8 cellular contexts compared by ENCODE assay signal in genomic region chrX:118495061-118495921, GRCh38. TPM values are rescaled to one million over a fixed set of nuclear protein-coding genes. Genes with fewer than 3 reads are reported as not detected.
DNase-seq lines count a peak whose midpoint lies in the region; ATAC-seq and TF ChIP-seq lines count a peak whose summit lies in the region.

Gene DOCK11 (plus strand): TSS chrX:118495815. CDS start chrX:118495972, 157 bp downstream.

- in situ Hi-C loops in KBM-7 (cut with MboI; ENCODE audit: low pct_unique_long_range_greater_than_20kb, low sequenced_read_pairs) = no loop called here

- H3K27me3 ChIP-seq in SJSA1 (replicated peaks) (no peaks in the 10 kb centered on the region), gastroesophageal sphincter (no peaks in the 10 kb centered on the region), neutrophil (no peaks in the 10 kb centered on the region), subcutaneous abdominal adipose tissue (ENCODE audit: control insufficient read depth in 5 of 5, insufficient read depth in 4 of 5, low read length in 5 of 5) (peaks cover 0 to 8% (median 7%) of the 10 kb centered on the region in 5 donors)

- no peak for TF ChIP-seq EP300 in gastroesophageal sphincter (IDR thresholded peaks at IDR 0.05)

- 18% methylated on average over 2 of the region's 64 CpGs; no CpG with 5 or more reads in 1 of the 2 donors for WGBS in gastroesophageal sphincter (ENCODE audit: low coverage in 1 of 2), 2 donors

- H3K9me3 ChIP-seq in SJSA1 (replicated peaks) = no peaks in the 10 kb centered on the region
- H3K9me3 ChIP-seq in gastroesophageal sphincter = no peaks in the 10 kb centered on the region
- H3K9me3 ChIP-seq in neutrophil = no peaks in the 10 kb centered on the region
- H3K9me3 ChIP-seq in subcutaneous abdominal adipose tissue (ENCODE audit: control insufficient read depth in 5 of 5, low read length in 5 of 5) = peaks cover 0 to 8% (median 0%) of the 10 kb centered on the region in 5 donors

- TF ChIP-seq POLR2A in gastroesophageal sphincter (IDR thresholded peaks at IDR 0.05) = peak; percentile 54 to 65

- H3K4me1 ChIP-seq in SJSA1 (replicated peaks) (peaks cover 4% of the 10 kb centered on the region; the same call in 1 of the 2 replicates), gastroesophageal sphincter (peaks cover 0 to 29% (median 0%) of the 10 kb centered on the region in 3 donors), neutrophil (ENCODE audit: control insufficient read depth in 1 of 2, insufficient read depth in 1 of 2, low read depth in 1 of 2, low read length in 1 of 2) (peaks cover 25 to 34% of the 10 kb centered on the region in 2 experiments), subcutaneous abdominal adipose tissue (ENCODE audit: control insufficient read depth in 5 of 5, insufficient read depth in 5 of 5, low read length in 5 of 5) (peaks cover 0 to 21% (median 13%) of the 10 kb centered on the region in 5 donors)

- peak within 1 kb of the TSS; percentile 74 for H3K4me3 ChIP-seq in SJSA1
- peak within 1 kb of the TSS; percentile 82 to 95 for H3K4me3 ChIP-seq in gastroesophageal sphincter
- peak within 1 kb of the TSS; percentile 74 to 81 for H3K4me3 ChIP-seq in neutrophil (ENCODE audit: low read depth in 1 of 2, low read length in 1 of 2)
- H3K4me3 ChIP-seq in subcutaneous abdominal adipose tissue (ENCODE audit: low read depth in 1 of 5, low read length in 5 of 5) = peak within 1 kb of the TSS; percentile 70 to 82 (median 76)

- ATAC-seq in GM21619 (IDR thresholded peaks at IDR 0.05; ENCODE audit: unreplicated experiment) (peak; percentile 61), gastroesophageal sphincter (peak; percentile 93)

- DNase-seq in DMS79 treated with DMSO at 0.1 percent for 48 hours (lab: John Stamatoyannopoulos, UW) (peak; percentile 16), KBM-7 (peak; percentile 96), SJSA1 (ENCODE audit: low read depth in 1 of 2, low spot score in 2 of 2) (peak; percentile 66 to 81)
- DNase-seq in activated gamma-delta T cell treated with anti-CD3 and anti-CD28 coated beads, Interleukin-2, amount 50 U/mL, for 16 hours (ENCODE audit: low read depth) = peak; percentile 67

- TF ChIP-seq CTCF in gastroesophageal sphincter (IDR thresholded peaks at IDR 0.05) (peak in 1 of 4 experiments; percentile 24), neutrophil (IDR thresholded peaks at IDR 0.05) (peak; percentile 44)

- H3K27ac ChIP-seq in SJSA1 (no peak within 1 kb of the TSS), gastroesophageal sphincter (peak within 1 kb of the TSS; percentile 92 to 96 (median 94)), neutrophil (peak within 1 kb of the TSS; percentile 97), subcutaneous abdominal adipose tissue (ENCODE audit: low read depth, low read length) (peak within 1 kb of the TSS; percentile 81)

- H3K9ac ChIP-seq in subcutaneous abdominal adipose tissue (ENCODE audit: low read length in 5 of 5) = peak within 1 kb of the TSS; percentile 52 to 80 (median 74)

- no peaks in the 10 kb centered on the region; the same call in 1 of the 2 replicates for H3K36me3 ChIP-seq in SJSA1
- no peaks in the 10 kb centered on the region for H3K36me3 ChIP-seq in gastroesophageal sphincter
- no peaks in the 10 kb centered on the region for H3K36me3 ChIP-seq in neutrophil
- no peaks in the 10 kb centered on the region for H3K36me3 ChIP-seq in subcutaneous abdominal adipose tissue (ENCODE audit: control insufficient read depth in 5 of 5, insufficient read depth in 5 of 5, low read length in 5 of 5)

RNA-seq across cellular contexts. Expression of gene DOCK11, which starts in this region (rescaled TPM):
- total RNA-seq in SJSA1 (2014; rRNA removed; shearing (Covaris generic)) = 9.5 and 14.8 TPM in 2 replicates
- 100 to 1,000 TPM in 1 of 4 donors, 10 to 100 TPM in 3; 61.9 to 139 (median 80.1) TPM for total RNA-seq in gastroesophageal sphincter

Comparison
In these comparisons a context has a peak if more than half of its experiments do, and no peak if none do; other contexts are left out.
1. DNase-seq: peak in every context shown above with its lines; median percentile 96 in KBM-7; 74 in SJSA1; 67 in activated gamma-delta T cell treated with anti-CD3 and anti-CD28 coated beads, Interleukin-2, amount 50 U/mL, for 16 hours; 16 in DMS79 treated with DMSO at 0.1 percent for 48 hours.